18 cellular contexts compared by ENCODE assay signal in the genomic region with DNA sequence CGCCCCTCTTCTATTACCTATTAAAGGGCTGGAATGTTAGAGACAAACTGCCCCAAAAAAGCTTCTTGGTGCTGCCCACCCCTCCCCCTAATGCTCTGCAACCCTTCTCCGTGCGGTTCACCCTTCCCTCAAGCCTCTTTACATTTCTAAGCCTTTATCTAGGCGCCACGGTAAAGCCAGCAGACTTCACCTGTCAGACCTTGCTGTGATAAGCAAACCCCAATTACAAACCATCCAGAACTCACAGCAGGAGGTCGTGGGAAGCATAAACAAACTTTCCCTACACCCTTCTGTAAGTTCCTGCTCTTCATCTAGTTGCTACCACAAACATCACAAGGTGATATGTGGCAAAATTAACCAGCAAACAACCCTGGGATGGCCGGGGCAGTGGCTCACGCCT.
"Had no signal": no experiment of that assay in that cellular context is flagged by ENCODE, and none has a peak within 500 bp of the region (broad histone marks: within the 10 kb centered on the region; RNA-seq: fewer than 3 reads in every experiment).

No MANE protein-coding gene starts in this region.

- H3K36me3 ChIP-seq: left lung had no signal

- H3K9me3 ChIP-seq: body of pancreas, left lung, thyroid gland had no signal

- H3K4me3 Mint-ChIP-seq: activated CD8-positive, alpha-beta T cell treated with anti-CD3 and anti-CD28 coated beads, Interleukin-2, amount 10 ng/mL, durations not matched to agents 7 days and 5 days; activated naive CD8-positive, alpha-beta T cell; natural killer cell; stimulated activated memory B cell treated with anti-CD40 and anti-IgM and Interleukin-4, amounts not matched to agents 10 μg/mL and 1 μg/mL and 100 μg/mL, for 72 hours; T-helper 17 cell had no signal

- FAIRE-seq: keratinocyte had no signal

- H3K27ac ChIP-seq: body of pancreas, foreskin keratinocyte, left lung, thyroid gland had no signal

- H3K36me3 Mint-ChIP-seq: activated naive CD8-positive, alpha-beta T cell; natural killer cell; stimulated activated memory B cell treated with anti-CD40 and anti-IgM and Interleukin-4, amounts not matched to agents 10 μg/mL and 1 μg/mL and 100 μg/mL, for 72 hours had no signal

- H3K4me1 ChIP-seq: foreskin keratinocyte, left lung, thyroid gland had no signal

- DNase-seq: activated CD4-positive, alpha-beta T cell treated with anti-CD3 and anti-CD28 coated beads for 48 hours; activated CD8-positive, alpha-beta memory T cell treated with anti-CD3 and anti-CD28 coated beads, Interleukin-2, amount 50 U/mL, for 48 hours; activated CD8-positive, alpha-beta T cell treated with anti-CD3 and anti-CD28 coated beads, Interleukin-2, amount 10 ng/mL, durations not matched to agents 7 days and 5 days; activated gamma-delta T cell treated with Interleukin-2 at 50 U/mL for 16 hours; amygdala; body of pancreas; central memory CD4-positive, alpha-beta T cell; cortex of kidney; effector CD8-positive, alpha-beta T cell; foreskin keratinocyte; left lung; natural killer cell; stimulated activated CD4-positive, alpha-beta T cell treated with anti-CD3 and anti-CD28 coated beads, Interleukin-2, amount 100 ng/mL, for 48 hours; T-helper 17 cell; thyroid gland had no signal

- H3K4me1 Mint-ChIP-seq: natural killer cell; stimulated activated memory B cell treated with anti-CD40 and anti-IgM and Interleukin-4, amounts not matched to agents 10 μg/mL and 1 μg/mL and 100 μg/mL, for 72 hours; T-helper 17 cell had no signal

- H3K27me3 ChIP-seq: body of pancreas, foreskin keratinocyte, left lung, thyroid gland had no signal

- ATAC-seq: activated CD8-positive, alpha-beta T cell treated with anti-CD3 and anti-CD28 coated beads, Interleukin-2, amount 10 ng/mL, durations not matched to agents 7 days and 5 days; body of pancreas; foreskin keratinocyte; left lung; natural killer cell; stimulated activated memory B cell treated with anti-CD40 and anti-IgM and Interleukin-4, amounts not matched to agents 10 μg/mL and 1 μg/mL and 100 μg/mL, for 72 hours; T-helper 17 cell had no signal

- H3K27ac Mint-ChIP-seq: activated CD8-positive, alpha-beta T cell treated with anti-CD3 and anti-CD28 coated beads, Interleukin-2, amount 10 ng/mL, durations not matched to agents 7 days and 5 days; activated naive CD8-positive, alpha-beta T cell; natural killer cell; stimulated activated memory B cell treated with anti-CD40 and anti-IgM and Interleukin-4, amounts not matched to agents 10 μg/mL and 1 μg/mL and 100 μg/mL, for 72 hours; T-helper 17 cell had no signal

- H3K9me3 Mint-ChIP-seq: natural killer cell; stimulated activated memory B cell treated with anti-CD40 and anti-IgM and Interleukin-4, amounts not matched to agents 10 μg/mL and 1 μg/mL and 100 μg/mL, for 72 hours had no signal

- H3K27me3 Mint-ChIP-seq: activated naive CD8-positive, alpha-beta T cell; T-helper 17 cell had no signal

- H3K4me3 ChIP-seq: body of pancreas, left lung, thyroid gland had no signal
